Comparison of ENCODE assay signal across 1 cellular context in the genomic region with DNA sequence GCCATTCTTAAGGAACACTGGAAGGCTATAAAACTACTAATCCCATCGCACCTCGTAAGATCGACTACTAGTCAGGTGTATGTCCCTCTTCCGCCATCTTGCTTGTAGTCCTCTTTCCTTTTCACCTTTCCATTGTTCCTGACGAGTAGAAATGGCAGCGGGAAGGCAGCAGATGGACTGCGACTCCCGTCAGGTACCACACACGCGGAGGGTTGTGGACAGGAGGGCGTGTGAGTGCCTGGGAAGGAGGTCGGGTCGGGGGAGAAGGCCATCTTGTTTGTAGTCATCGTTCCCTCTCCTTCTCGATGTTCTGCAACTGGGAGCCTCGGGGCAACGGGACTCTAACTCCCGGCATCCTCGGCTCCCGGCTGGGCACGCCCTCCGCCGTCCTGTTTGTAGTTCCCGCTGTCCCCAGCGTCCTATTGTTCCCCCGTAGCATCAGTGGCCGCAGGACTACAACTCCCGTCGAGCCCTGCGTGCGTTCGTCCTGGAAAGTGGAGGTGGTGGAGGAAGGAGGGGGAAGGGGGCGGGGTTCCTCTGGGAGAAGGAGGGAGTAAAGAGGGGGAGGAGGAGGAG.
TF ChIP-seq lines count a peak whose summit lies in the region.

No MANE protein-coding gene starts in this region.

TF ChIP-seq in K562, 482 proteins besides CTCF, POLR2A, EP300 and RAD21 (continued from another document and continues in another):
- peak; percentile 65 to 76; a peak in 3 of 4 replicates for TF ChIP-seq FOXK2 (conservative IDR thresholded peaks at IDR 0.05 in 1 of 2, IDR thresholded peaks at IDR 0.05 in 1 of 2; ENCODE audit: low read depth in 2 of 2)
- no peak for TF ChIP-seq ZNF77 (CRISPR knock-in tag; IDR thresholded peaks at IDR 0.05)
- no peak for TF ChIP-seq GATAD2B (IDR thresholded peaks at IDR 0.05; ENCODE audit: borderline replicate concordance)
- TF ChIP-seq BRD4 (IDR thresholded peaks at IDR 0.05), result peak; percentile 36; the same call in 1 of the 2 replicates
- peak; percentile 79 for TF ChIP-seq POLR2G (IDR thresholded peaks at IDR 0.05; ENCODE audit: low read depth, low read length)
- no peak for TF ChIP-seq PPARD (CRISPR knock-in tag; IDR thresholded peaks at IDR 0.05)
- TF ChIP-seq GATA2 (CRISPR knock-in tag; IDR thresholded peaks at IDR 0.05), result no peak
- TF ChIP-seq RFX1 (IDR thresholded peaks at IDR 0.05), result no peak
- TF ChIP-seq CBFA2T2 (conservative IDR thresholded peaks at IDR 0.05), result no peak
- no peak for TF ChIP-seq MTA1 (IDR thresholded peaks at IDR 0.05; ENCODE audit: borderline replicate concordance)
- TF ChIP-seq, protein P1, sequence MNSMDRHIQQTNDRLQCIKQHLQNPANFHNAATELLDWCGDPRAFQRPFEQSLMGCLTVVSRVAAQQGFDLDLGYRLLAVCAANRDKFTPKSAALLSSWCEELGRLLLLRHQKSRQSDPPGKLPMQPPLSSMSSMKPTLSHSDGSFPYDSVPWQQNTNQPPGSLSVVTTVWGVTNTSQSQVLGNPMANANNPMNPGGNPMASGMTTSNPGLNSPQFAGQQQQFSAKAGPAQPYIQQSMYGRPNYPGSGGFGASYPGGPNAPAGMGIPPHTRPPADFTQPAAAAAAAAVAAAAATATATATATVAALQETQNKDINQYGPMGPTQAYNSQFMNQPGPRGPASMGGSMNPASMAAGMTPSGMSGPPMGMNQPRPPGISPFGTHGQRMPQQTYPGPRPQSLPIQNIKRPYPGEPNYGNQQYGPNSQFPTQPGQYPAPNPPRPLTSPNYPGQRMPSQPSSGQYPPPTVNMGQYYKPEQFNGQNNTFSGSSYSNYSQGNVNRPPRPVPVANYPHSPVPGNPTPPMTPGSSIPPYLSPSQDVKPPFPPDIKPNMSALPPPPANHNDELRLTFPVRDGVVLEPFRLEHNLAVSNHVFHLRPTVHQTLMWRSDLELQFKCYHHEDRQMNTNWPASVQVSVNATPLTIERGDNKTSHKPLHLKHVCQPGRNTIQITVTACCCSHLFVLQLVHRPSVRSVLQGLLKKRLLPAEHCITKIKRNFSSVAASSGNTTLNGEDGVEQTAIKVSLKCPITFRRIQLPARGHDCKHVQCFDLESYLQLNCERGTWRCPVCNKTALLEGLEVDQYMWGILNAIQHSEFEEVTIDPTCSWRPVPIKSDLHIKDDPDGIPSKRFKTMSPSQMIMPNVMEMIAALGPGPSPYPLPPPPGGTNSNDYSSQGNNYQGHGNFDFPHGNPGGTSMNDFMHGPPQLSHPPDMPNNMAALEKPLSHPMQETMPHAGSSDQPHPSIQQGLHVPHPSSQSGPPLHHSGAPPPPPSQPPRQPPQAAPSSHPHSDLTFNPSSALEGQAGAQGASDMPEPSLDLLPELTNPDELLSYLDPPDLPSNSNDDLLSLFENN (IDR thresholded peaks at IDR 0.05; ENCODE audit: low read depth in 2 of 2, low read length in 2 of 2), result no peak
- TF ChIP-seq, protein P2, sequence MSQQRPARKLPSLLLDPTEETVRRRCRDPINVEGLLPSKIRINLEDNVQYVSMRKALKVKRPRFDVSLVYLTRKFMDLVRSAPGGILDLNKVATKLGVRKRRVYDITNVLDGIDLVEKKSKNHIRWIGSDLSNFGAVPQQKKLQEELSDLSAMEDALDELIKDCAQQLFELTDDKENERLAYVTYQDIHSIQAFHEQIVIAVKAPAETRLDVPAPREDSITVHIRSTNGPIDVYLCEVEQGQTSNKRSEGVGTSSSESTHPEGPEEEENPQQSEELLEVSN (IDR thresholded peaks at IDR 0.05; ENCODE audit: borderline replicate concordance in 1 of 2, extremely low read depth in 1 of 2, insufficient read depth in 1 of 2, insufficient read length in 1 of 2, low read depth in 1 of 2, low read length in 1 of 2, poor library complexity in 1 of 2, severe bottlenecking in 1 of 2), result no peak
- TF ChIP-seq, protein P3, sequence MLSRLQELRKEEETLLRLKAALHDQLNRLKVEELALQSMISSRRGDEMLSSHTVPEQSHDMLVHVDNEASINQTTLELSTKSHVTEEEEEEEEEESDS (CRISPR knock-in tag; IDR thresholded peaks at IDR 0.05), result no peak
- TF ChIP-seq KLF10 (CRISPR knock-in tag; IDR thresholded peaks at IDR 0.05), result no peak
- peak; percentile 94 for TF ChIP-seq HCFC1 (IDR thresholded peaks at IDR 0.05; ENCODE audit: low read depth, low read length)
- TF ChIP-seq, protein P4, sequence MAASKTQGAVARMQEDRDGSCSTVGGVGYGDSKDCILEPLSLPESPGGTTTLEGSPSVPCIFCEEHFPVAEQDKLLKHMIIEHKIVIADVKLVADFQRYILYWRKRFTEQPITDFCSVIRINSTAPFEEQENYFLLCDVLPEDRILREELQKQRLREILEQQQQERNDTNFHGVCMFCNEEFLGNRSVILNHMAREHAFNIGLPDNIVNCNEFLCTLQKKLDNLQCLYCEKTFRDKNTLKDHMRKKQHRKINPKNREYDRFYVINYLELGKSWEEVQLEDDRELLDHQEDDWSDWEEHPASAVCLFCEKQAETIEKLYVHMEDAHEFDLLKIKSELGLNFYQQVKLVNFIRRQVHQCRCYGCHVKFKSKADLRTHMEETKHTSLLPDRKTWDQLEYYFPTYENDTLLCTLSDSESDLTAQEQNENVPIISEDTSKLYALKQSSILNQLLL (CRISPR knock-in tag; IDR thresholded peaks at IDR 0.05; ENCODE audit: borderline replicate concordance), result no peak
- TF ChIP-seq LARP7 (IDR thresholded peaks at IDR 0.05), result no peak
- TF ChIP-seq, protein P5, sequence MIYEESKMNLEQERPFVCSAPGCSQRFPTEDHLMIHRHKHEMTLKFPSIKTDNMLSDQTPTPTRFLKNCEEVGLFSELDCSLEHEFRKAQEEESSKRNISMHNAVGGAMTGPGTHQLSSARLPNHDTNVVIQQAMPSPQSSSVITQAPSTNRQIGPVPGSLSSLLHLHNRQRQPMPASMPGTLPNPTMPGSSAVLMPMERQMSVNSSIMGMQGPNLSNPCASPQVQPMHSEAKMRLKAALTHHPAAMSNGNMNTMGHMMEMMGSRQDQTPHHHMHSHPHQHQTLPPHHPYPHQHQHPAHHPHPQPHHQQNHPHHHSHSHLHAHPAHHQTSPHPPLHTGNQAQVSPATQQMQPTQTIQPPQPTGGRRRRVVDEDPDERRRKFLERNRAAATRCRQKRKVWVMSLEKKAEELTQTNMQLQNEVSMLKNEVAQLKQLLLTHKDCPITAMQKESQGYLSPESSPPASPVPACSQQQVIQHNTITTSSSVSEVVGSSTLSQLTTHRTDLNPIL (CRISPR knock-in tag; IDR thresholded peaks at IDR 0.05), result no peak
- TF ChIP-seq SMARCE1 (IDR thresholded peaks at IDR 0.05), result no peak
- TF ChIP-seq XRCC3 (IDR thresholded peaks at IDR 0.05), result no peak
- TF ChIP-seq ZSCAN32 (CRISPR knock-in tag; IDR thresholded peaks at IDR 0.05), result no peak
- TF ChIP-seq ZNF695 (CRISPR knock-in tag; IDR thresholded peaks at IDR 0.05), result no peak
- TF ChIP-seq, protein P6, sequence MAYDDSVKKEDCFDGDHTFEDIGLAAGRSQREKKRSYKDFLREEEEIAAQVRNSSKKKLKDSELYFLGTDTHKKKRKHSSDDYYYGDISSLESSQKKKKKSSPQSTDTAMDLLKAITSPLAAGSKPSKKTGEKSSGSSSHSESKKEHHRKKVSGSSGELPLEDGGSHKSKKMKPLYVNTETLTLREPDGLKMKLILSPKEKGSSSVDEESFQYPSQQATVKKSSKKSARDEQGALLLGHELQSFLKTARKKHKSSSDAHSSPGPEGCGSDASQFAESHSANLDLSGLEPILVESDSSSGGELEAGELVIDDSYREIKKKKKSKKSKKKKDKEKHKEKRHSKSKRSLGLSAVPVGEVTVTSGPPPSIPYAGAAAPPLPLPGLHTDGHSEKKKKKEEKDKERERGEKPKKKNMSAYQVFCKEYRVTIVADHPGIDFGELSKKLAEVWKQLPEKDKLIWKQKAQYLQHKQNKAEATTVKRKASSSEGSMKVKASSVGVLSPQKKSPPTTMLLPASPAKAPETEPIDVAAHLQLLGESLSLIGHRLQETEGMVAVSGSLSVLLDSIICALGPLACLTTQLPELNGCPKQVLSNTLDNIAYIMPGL (CRISPR knock-in tag; IDR thresholded peaks at IDR 0.05), result no peak
- no peak for TF ChIP-seq ZNF12 (CRISPR knock-in tag; IDR thresholded peaks at IDR 0.05)
- TF ChIP-seq ZKSCAN8 (CRISPR knock-in tag; IDR thresholded peaks at IDR 0.05), result no peak
- TF ChIP-seq, protein P7, sequence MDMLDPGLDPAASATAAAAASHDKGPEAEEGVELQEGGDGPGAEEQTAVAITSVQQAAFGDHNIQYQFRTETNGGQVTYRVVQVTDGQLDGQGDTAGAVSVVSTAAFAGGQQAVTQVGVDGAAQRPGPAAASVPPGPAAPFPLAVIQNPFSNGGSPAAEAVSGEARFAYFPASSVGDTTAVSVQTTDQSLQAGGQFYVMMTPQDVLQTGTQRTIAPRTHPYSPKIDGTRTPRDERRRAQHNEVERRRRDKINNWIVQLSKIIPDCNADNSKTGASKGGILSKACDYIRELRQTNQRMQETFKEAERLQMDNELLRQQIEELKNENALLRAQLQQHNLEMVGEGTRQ (CRISPR knock-in tag; IDR thresholded peaks at IDR 0.05), result no peak
- peak; percentile 15; the same call in 1 of the 2 replicates for TF ChIP-seq NFIC (IDR thresholded peaks at IDR 0.05)
- peak; percentile 77; the same call in 1 of the 2 replicates for TF ChIP-seq HDGF (IDR thresholded peaks at IDR 0.05)
- no peak for TF ChIP-seq ZC3H4 (CRISPR knock-in tag; IDR thresholded peaks at IDR 0.05; ENCODE audit: borderline replicate concordance)
- TF ChIP-seq EP400 (IDR thresholded peaks at IDR 0.05), result peak; percentile 80
- no peak for TF ChIP-seq NEUROD1 (IDR thresholded peaks at IDR 0.05; ENCODE audit: borderline replicate concordance, low read depth, low read length, partially characterized antibody)
- TF ChIP-seq, protein P8, sequence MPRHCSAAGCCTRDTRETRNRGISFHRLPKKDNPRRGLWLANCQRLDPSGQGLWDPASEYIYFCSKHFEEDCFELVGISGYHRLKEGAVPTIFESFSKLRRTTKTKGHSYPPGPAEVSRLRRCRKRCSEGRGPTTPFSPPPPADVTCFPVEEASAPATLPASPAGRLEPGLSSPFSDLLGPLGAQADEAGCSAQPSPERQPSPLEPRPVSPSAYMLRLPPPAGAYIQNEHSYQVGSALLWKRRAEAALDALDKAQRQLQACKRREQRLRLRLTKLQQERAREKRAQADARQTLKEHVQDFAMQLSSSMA (CRISPR knock-in tag; IDR thresholded peaks at IDR 0.05), result peak; percentile 98
- TF ChIP-seq ZNF282 (CRISPR knock-in tag; IDR thresholded peaks at IDR 0.05), result no peak
- TF ChIP-seq, protein P9, sequence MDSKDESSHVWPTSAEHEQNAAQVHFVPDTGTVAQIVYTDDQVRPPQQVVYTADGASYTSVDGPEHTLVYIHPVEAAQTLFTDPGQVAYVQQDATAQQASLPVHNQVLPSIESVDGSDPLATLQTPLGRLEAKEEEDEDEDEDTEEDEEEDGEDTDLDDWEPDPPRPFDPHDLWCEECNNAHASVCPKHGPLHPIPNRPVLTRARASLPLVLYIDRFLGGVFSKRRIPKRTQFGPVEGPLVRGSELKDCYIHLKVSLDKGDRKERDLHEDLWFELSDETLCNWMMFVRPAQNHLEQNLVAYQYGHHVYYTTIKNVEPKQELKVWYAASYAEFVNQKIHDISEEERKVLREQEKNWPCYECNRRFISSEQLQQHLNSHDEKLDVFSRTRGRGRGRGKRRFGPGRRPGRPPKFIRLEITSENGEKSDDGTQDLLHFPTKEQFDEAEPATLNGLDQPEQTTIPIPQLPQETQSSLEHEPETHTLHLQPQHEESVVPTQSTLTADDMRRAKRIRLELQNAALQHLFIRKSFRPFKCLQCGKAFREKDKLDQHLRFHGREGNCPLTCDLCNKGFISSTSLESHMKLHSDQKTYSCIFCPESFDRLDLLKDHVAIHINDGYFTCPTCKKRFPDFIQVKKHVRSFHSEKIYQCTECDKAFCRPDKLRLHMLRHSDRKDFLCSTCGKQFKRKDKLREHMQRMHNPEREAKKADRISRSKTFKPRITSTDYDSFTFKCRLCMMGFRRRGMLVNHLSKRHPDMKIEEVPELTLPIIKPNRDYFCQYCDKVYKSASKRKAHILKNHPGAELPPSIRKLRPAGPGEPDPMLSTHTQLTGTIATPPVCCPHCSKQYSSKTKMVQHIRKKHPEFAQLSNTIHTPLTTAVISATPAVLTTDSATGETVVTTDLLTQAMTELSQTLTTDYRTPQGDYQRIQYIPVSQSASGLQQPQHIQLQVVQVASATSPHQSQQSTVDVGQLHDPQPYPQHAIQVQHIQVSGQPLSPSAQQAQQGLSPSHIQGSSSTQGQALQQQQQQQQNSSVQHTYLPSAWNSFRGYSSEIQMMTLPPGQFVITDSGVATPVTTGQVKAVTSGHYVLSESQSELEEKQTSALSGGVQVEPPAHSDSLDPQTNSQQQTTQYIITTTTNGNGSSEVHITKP (IDR thresholded peaks at IDR 0.05; ENCODE audit: partially characterized antibody), result peak; percentile 54
- TF ChIP-seq L3MBTL2 (IDR thresholded peaks at IDR 0.05), result peak; percentile 27; the same call in 1 of the 2 replicates
- TF ChIP-seq, protein P10, sequence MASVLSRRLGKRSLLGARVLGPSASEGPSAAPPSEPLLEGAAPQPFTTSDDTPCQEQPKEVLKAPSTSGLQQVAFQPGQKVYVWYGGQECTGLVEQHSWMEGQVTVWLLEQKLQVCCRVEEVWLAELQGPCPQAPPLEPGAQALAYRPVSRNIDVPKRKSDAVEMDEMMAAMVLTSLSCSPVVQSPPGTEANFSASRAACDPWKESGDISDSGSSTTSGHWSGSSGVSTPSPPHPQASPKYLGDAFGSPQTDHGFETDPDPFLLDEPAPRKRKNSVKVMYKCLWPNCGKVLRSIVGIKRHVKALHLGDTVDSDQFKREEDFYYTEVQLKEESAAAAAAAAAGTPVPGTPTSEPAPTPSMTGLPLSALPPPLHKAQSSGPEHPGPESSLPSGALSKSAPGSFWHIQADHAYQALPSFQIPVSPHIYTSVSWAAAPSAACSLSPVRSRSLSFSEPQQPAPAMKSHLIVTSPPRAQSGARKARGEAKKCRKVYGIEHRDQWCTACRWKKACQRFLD (CRISPR knock-in tag; IDR thresholded peaks at IDR 0.05), result peak; percentile 92
- TF ChIP-seq HLTF (IDR thresholded peaks at IDR 0.05), result no peak
- TF ChIP-seq ZNF133 (CRISPR knock-in tag; IDR thresholded peaks at IDR 0.05), result no peak
- no peak for TF ChIP-seq ZNF23 (CRISPR knock-in tag; IDR thresholded peaks at IDR 0.05)
- no peak for TF ChIP-seq ZNF696 (CRISPR knock-in tag; conservative IDR thresholded peaks at IDR 0.05)
- TF ChIP-seq, protein P11, sequence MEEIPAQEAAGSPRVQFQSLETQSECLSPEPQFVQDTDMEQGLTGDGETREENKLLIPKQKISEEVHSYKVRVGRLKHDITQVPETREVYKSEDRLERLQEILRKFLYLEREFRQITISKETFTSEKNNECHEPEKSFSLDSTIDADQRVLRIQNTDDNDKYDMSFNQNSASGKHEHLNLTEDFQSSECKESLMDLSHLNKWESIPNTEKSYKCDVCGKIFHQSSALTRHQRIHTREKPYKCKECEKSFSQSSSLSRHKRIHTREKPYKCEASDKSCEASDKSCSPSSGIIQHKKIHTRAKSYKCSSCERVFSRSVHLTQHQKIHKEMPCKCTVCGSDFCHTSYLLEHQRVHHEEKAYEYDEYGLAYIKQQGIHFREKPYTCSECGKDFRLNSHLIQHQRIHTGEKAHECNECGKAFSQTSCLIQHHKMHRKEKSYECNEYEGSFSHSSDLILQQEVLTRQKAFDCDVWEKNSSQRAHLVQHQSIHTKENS (CRISPR knock-in tag; IDR thresholded peaks at IDR 0.05), result 0 out of 2 replicates have a peak, but pooled peaks have one; percentile 24
- no peak for TF ChIP-seq FOXK1 (CRISPR knock-in tag; IDR thresholded peaks at IDR 0.05; ENCODE audit: borderline replicate concordance)
- TF ChIP-seq ZNF316 (IDR thresholded peaks at IDR 0.05), result no peak
- TF ChIP-seq STAT5A (IDR thresholded peaks at IDR 0.05; ENCODE audit: borderline replicate concordance, low read length), result no peak
